ENCODE assay signal across 1 cellular context in genomic region chr2:99488587-99488998, GRCh38.
TF ChIP-seq lines count a peak whose summit lies in the region.

No MANE protein-coding gene starts in this region.

TF ChIP-seq in IMR-90, 13 proteins besides CTCF, POLR2A, EP300 and RAD21 (continued from another document):
- no peak for TF ChIP-seq MXI1 (IDR thresholded peaks at IDR 0.05; ENCODE audit: borderline replicate concordance, low read depth, low read length)
- no peak for TF ChIP-seq BHLHE40 (IDR thresholded peaks at IDR 0.05; ENCODE audit: low read depth, low read length)
- TF ChIP-seq RCOR1 (IDR thresholded peaks at IDR 0.05; ENCODE audit: insufficient replicate concordance, low read length), result no peak
- TF ChIP-seq CEBPB (IDR thresholded peaks at IDR 0.05; ENCODE audit: low read depth, low read length), result no peak
- TF ChIP-seq RFX5 (IDR thresholded peaks at IDR 0.05; ENCODE audit: low read depth, low read length), result no peak
- no peak for TF ChIP-seq NFE2L2 (IDR thresholded peaks at IDR 0.05; ENCODE audit: low read depth, low read length)
